ENCODE assay signal across 13 cellular contexts in genomic region chr20:51554538-51555165, GRCh38. TPM values are rescaled to one million over a fixed set of nuclear protein-coding genes. Genes with fewer than 3 reads are reported as not detected.
DNase-seq lines count a peak whose midpoint lies in the region; ATAC-seq and TF ChIP-seq lines count a peak whose summit lies in the region.
"Had no signal": no experiment of that assay in that cellular context is flagged by ENCODE, and none has a peak within 500 bp of the region (broad histone marks: within the 10 kb centered on the region; RNA-seq: fewer than 3 reads in every experiment).

No MANE protein-coding gene starts in this region.

- peak; percentile 78 for DNase-seq in A172 (ENCODE audit: low spot score)
- peak; percentile 88 for DNase-seq in GM04504 (ENCODE audit: low read depth)
- peak; percentile 63 to 73 for DNase-seq in foreskin keratinocyte
- no peak for DNase-seq in kidney glomerular epithelial cell (lab: John Stamatoyannopoulos, UW)
- no peak for DNase-seq in naive thymus-derived CD8-positive, alpha-beta T cell
- no peak for DNase-seq in COLO668 (lab: John Stamatoyannopoulos, UW; ENCODE audit: unreplicated experiment)
- no peak for DNase-seq in activated CD4-positive, CD25-positive, alpha-beta regulatory T cell treated with anti-CD3 and anti-CD28 coated beads, Interleukin-2, amount 50 U/mL, for 72 hours
- DNase-seq: activated CD4-positive, alpha-beta T cell treated with anti-CD3 and anti-CD28 coated beads for 48 hours; adrenal gland; SHP77; upper lobe of right lung had no signal

- peaks cover 11 to 31% (median 25%) of the 10 kb centered on the region in 5 donors for H3K27me3 Mint-ChIP-seq in naive thymus-derived CD8-positive, alpha-beta T cell

- no peaks in the 10 kb centered on the region for H3K9me3 Mint-ChIP-seq in naive thymus-derived CD8-positive, alpha-beta T cell

- H3K36me3 Mint-ChIP-seq in naive thymus-derived CD8-positive, alpha-beta T cell, result no peaks in the 10 kb centered on the region

- ATAC-seq in foreskin keratinocyte, result peak; percentile 84
- ATAC-seq in naive thymus-derived CD8-positive, alpha-beta T cell, result no peak
- ATAC-seq: upper lobe of right lung had no signal

- POLR2A ChIA-PET in naive thymus-derived CD8-positive, alpha-beta T cell (lab: Charles Lee), result no interaction called here

- peak overlapping the region; percentile 2; the same call in 1 of the 2 replicates for H3K4me3 ChIP-seq in WI38 (ENCODE audit: low read depth, low read length)
- H3K4me3 ChIP-seq: adrenal gland, upper lobe of right lung had no signal

- H3K4me1 Mint-ChIP-seq in naive thymus-derived CD8-positive, alpha-beta T cell, result peaks cover 0 to 13% (median 9%) of the 10 kb centered on the region in 4 donors

- H3K4me3 Mint-ChIP-seq in naive thymus-derived CD8-positive, alpha-beta T cell, result peak overlapping the region in 1 of 10 donors; percentile 46

- H3K27me3 ChIP-seq in foreskin keratinocyte, result peaks cover 18% of the 10 kb centered on the region

- peak overlapping the region in 2 of 10 donors; percentile 2 to 81 for H3K27ac Mint-ChIP-seq in naive thymus-derived CD8-positive, alpha-beta T cell

- H3K4me1 ChIP-seq in foreskin keratinocyte, result no peaks in the 10 kb centered on the region
- H3K4me1 ChIP-seq: adrenal gland, upper lobe of right lung had no signal

- H3K27ac ChIP-seq in foreskin keratinocyte, result peak overlapping the region; percentile 71
- H3K27ac ChIP-seq: adrenal gland, C4-2B, upper lobe of right lung had no signal

- TF ChIP-seq CTCF in WI38 (IDR thresholded peaks at IDR 0.05; ENCODE audit: low read depth, low read length) (no peak), foreskin keratinocyte (conservative IDR thresholded peaks at IDR 0.05) (no peak)

RNA-seq across cellular contexts. Expression of gene NFATC2, which starts 12.1 kb away (rescaled TPM):
- 0.28 and 0.43 TPM in 2 replicates for total RNA-seq in A172 (2014; rRNA removed; shearing (Covaris generic))
- under 0.01 TPM in 1 of 2 replicates, not detected in the other for total RNA-seq in foreskin keratinocyte
- polyA plus RNA-seq in foreskin keratinocyte, result under 0.01 TPM in 1 of 2 replicates, not detected in the other
- 10 to 100 TPM; 34.0 to 36.3 TPM for total RNA-seq in naive thymus-derived CD8-positive, alpha-beta T cell
- 10 to 100 TPM; 14.5 to 23.8 (median 14.5) TPM for polyA plus RNA-seq in naive thymus-derived CD8-positive, alpha-beta T cell

Comparison
In these comparisons a context has a peak if more than half of its experiments do, and no peak if none do; other contexts are left out.
1. DNase-seq: peak in A172 (single experiment), GM04504 (single experiment) and foreskin keratinocyte (2 of 2); none in kidney glomerular epithelial cell (single experiment), naive thymus-derived CD8-positive, alpha-beta T cell (0 of 10), COLO668 (single experiment) and activated CD4-positive, CD25-positive, alpha-beta regulatory T cell treated with anti-CD3 and anti-CD28 coated beads, Interleukin-2, amount 50 U/mL, for 72 hours (single experiment).
2. RNA of gene NFATC2, which starts 12.1 kb away (total RNA-seq): 34.0 to 36.3 TPM in naive thymus-derived CD8-positive, alpha-beta T cell; 0.28 to 0.43 TPM in A172 and under 0.01 TPM in foreskin keratinocyte; every median in the first group is over 10 times any median in the second.